13 cellular contexts compared by ENCODE assay signal in genomic region chr12:56668197-56668457, GRCh38.
"Had no signal": no experiment of that assay in that cellular context is flagged by ENCODE, and none has a peak within 500 bp of the region (broad histone marks: within the 10 kb centered on the region; RNA-seq: fewer than 3 reads in every experiment).

No MANE protein-coding gene starts in this region.

- ATAC-seq: gastrocnemius medialis, left ventricle myocardium superior, sciatic nerve had no signal

- DNase-seq: activated CD4-positive, alpha-beta T cell treated with anti-CD3 and anti-CD28 coated beads for 4 hours; activated effector memory CD4-positive, alpha-beta T cell treated with Interleukin-2 at 50 U/mL for 16 hours; gastrocnemius medialis; left ventricle myocardium superior; mesendoderm; stimulated activated CD4-positive, alpha-beta T cell treated with anti-CD3 and anti-CD28 coated beads, Interleukin-1b, Interleukin-23, amount 100 ng/mL, for 48 hours; stimulated activated naive CD4-positive, alpha-beta T cell; T-helper 1 cell; WERI-Rb-1 had no signal

- H3K27ac ChIP-seq: hepatocyte, spleen, upper lobe of left lung, WERI-Rb-1 had no signal

- H3K9me3 ChIP-seq: gastrocnemius medialis, spleen, upper lobe of left lung had no signal

- H3K4me3 ChIP-seq: gastrocnemius medialis, hepatocyte, spleen, upper lobe of left lung had no signal

- H3K27me3 ChIP-seq: gastrocnemius medialis, hepatocyte, spleen, upper lobe of left lung had no signal
